Comparison of ENCODE assay signal across 8 cellular contexts in genomic region chr2:24971550-24972314, GRCh38. TPM values are rescaled to one million over a fixed set of nuclear protein-coding genes. Genes with fewer than 3 reads are reported as not detected.
DNase-seq lines count a peak whose midpoint lies in the region; ATAC-seq and TF ChIP-seq lines count a peak whose summit lies in the region.

Gene DNAJC27, minus strand, starts transcription at chr2:24971955. Its CDS starts 51 bp downstream, at chr2:24971904.

- H3K9ac ChIP-seq in rectal smooth muscle tissue (ENCODE audit: low read length), result peak within 1 kb of the TSS; percentile 99

- ATAC-seq in GM18508 (IDR thresholded peaks at IDR 0.05; ENCODE audit: insufficient read depth, unreplicated experiment) (peak; percentile 76), HG02981 (IDR thresholded peaks at IDR 0.05; ENCODE audit: unreplicated experiment) (peak; percentile 91)

- TF ChIP-seq CTCF in astrocyte of the cerebellum (IDR thresholded peaks at IDR 0.05; ENCODE audit: low read depth, low read length, missing control alignments), result no peak
- no peak for TF ChIP-seq CTCF in vagina (IDR thresholded peaks at IDR 0.05)

- H3K27me3 ChIP-seq in rectal smooth muscle tissue (ENCODE audit: control insufficient read depth, insufficient read depth, low read length) (no peaks in the 10 kb centered on the region), vagina (no peaks in the 10 kb centered on the region)

- H3K27ac ChIP-seq in rectal smooth muscle tissue (ENCODE audit: low read depth, low read length) (peak within 1 kb of the TSS; percentile 100), vagina (peak within 1 kb of the TSS; percentile 99)

- H3K4me3 ChIP-seq in astrocyte of the cerebellum (ENCODE audit: low read depth, low read length), result peak within 1 kb of the TSS; percentile 75
- peak within 1 kb of the TSS; percentile 98 for H3K4me3 ChIP-seq in rectal smooth muscle tissue (ENCODE audit: low read length)
- H3K4me3 ChIP-seq in vagina, result peak within 1 kb of the TSS; percentile 79 to 90

- intact Hi-C loops in vagina (cut with DNase I), result loop anchor here (5.0 kb wide), 1 partner anchor 49 kb away; the partner anchor contains the start of gene ADCY3

- in situ Hi-C loops in astrocyte of the cerebellum (cut with HindIII; ENCODE audit: low sequenced_read_pairs), result no loop called here

- H3K4me1 ChIP-seq in rectal smooth muscle tissue (ENCODE audit: control insufficient read depth, insufficient read depth, low read length) (peaks cover 7% of the 10 kb centered on the region), vagina (peaks cover 6% of the 10 kb centered on the region)

- peak; percentile 94 for DNase-seq in NCI-H2029 (lab: John Stamatoyannopoulos, UW)
- DNase-seq in T-helper 9 cell, result peak; percentile 97
- peak; percentile 95 for DNase-seq in astrocyte of the cerebellum (ENCODE audit: low read depth)
- DNase-seq in hepatic stellate cell (ENCODE audit: low spot score), result peak; percentile 98
- DNase-seq in vagina (ENCODE audit: extremely low spot score in 2 of 2), result peak; percentile 98 to 99

- no peaks in the 10 kb centered on the region for H3K9me3 ChIP-seq in vagina

- TF ChIP-seq POLR2A in vagina (IDR thresholded peaks at IDR 0.05), result peak in 1 of 2 donors; percentile 97

- H3K36me3 ChIP-seq in rectal smooth muscle tissue (ENCODE audit: control insufficient read depth, insufficient read depth, low read length), result peaks cover 6% of the 10 kb centered on the region
- H3K36me3 ChIP-seq in vagina, result peaks cover 0 to 3% of the 10 kb centered on the region in 2 donors

RNA-seq across cellular contexts. Expression of gene DNAJC27, which starts in this region (rescaled TPM):
- total RNA-seq in vagina, result 11.3 TPM

Comparison
In these comparisons a context has a peak if more than half of its experiments do, and no peak if none do; other contexts are left out.
1. Peak in every context shown above with its lines: DNase-seq, ATAC-seq, H3K4me3 ChIP-seq and H3K27ac ChIP-seq.